Comparison of ENCODE assay signal across 1 cellular context in genomic region chr2:41854227-41854626, GRCh38.
TF ChIP-seq lines count a peak whose summit lies in the region.

No MANE protein-coding gene starts in this region.

TF ChIP-seq in GM23338, 12 proteins besides CTCF, POLR2A, EP300 and RAD21 (continued from another document):
- no peak for TF ChIP-seq ZNF462 (CRISPR knock-in tag; IDR thresholded peaks at IDR 0.05)
- TF ChIP-seq POLR2AphosphoS5 (IDR thresholded peaks at IDR 0.05; ENCODE audit: low read depth), result no peak
TF ChIP-seq in GM23338: peak in this region for 0.
